8 cellular contexts compared by ENCODE assay signal in the genomic region with DNA sequence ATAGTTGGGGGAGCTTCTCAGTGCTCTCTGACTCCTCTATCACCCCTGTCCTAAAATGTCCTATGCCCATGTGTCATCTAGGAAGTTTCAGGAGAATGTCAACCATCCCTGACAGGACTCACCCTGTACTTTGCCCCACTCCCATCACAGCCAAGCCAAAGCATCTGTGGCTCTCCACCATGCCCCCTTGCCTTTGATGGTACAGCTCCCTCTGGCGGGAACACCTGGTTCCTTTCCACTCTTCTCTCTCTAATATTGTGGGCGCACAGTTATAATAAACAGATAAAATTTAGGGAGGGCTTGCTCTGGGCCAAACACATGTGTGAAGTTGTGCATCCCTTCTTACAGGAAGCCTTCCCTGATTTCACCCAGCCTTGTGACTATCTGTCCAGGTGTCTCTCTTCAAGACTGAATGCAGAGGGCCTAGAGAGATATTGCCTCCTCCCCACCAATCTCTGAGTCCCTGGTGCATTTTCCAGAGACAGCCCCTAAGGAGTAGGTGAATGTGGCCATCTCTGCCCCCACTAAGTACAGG.
A peak's percentile ranks its signal among the peaks of the same experiment; 100 is the strongest.
DNase-seq lines count a peak whose midpoint lies in the region; ATAC-seq, FAIRE-seq and TF ChIP-seq lines count a peak whose summit lies in the region.

No MANE protein-coding gene starts in this region.

- ATAC-seq in GM21786 (IDR thresholded peaks at IDR 0.05; ENCODE audit: unreplicated experiment) (peak; percentile 70), SK-N-SH treated with all-trans-retinoic acid at 6 μM for 48 hours (peak; percentile 70), left colon (peak; percentile 53), HG02678 (IDR thresholded peaks at IDR 0.05; ENCODE audit: unreplicated experiment) (no peak)

- FAIRE-seq in GM12891 (lab: Jason Lieb, UNC): no peak

- DNase-seq in GM12891 (ENCODE audit: insufficient read length, low spot score) (peak; percentile 46), left colon (peak in 1 of 2 donors; percentile 29), Kasumi-1 (lab: John Stamatoyannopoulos, UW) (no peak), DMS153 (lab: John Stamatoyannopoulos, UW) (no peak)
- no peak for DNase-seq in activated CD4-positive, CD25-positive, alpha-beta regulatory T cell (lab: John Stamatoyannopoulos, UW)

- intact Hi-C loops in left colon (cut with DNase I, micrococcal nuclease): no loop called here

- TF ChIP-seq POLR2A in GM12891 (IDR thresholded peaks at IDR 0.05; ENCODE audit: low read depth, low read length): no peak

TF ChIP-seq in GM12891, 5 proteins besides CTCF, POLR2A, EP300 and RAD21:
- TF ChIP-seq POLR2AphosphoS5 (IDR thresholded peaks at IDR 0.05; ENCODE audit: low read depth, low read length): no peak
- no peak for TF ChIP-seq POU2F2 (IDR thresholded peaks at IDR 0.05; ENCODE audit: low read depth, low read length)
- no peak for TF ChIP-seq PAX5 (IDR thresholded peaks at IDR 0.05; ENCODE audit: insufficient read depth, low read length, severe bottlenecking)
- no peak for TF ChIP-seq SPI1 (IDR thresholded peaks at IDR 0.05; ENCODE audit: low read depth, low read length)
- TF ChIP-seq TAF1 (IDR thresholded peaks at IDR 0.05; ENCODE audit: low read depth, low read length): no peak

TF ChIP-seq in SK-N-SH treated with all-trans-retinoic acid at 6 μM for 48 hours, 23 proteins besides CTCF, POLR2A, EP300 and RAD21:
- TF ChIP-seq RARB (CRISPR knock-in tag; IDR thresholded peaks at IDR 0.05) (no peak), SNAI2 (CRISPR knock-in tag; IDR thresholded peaks at IDR 0.05) (no peak), ZNF8 (CRISPR knock-in tag; IDR thresholded peaks at IDR 0.05) (no peak)
